Comparison of ENCODE assay signal across 34 cellular contexts in the genomic region with DNA sequence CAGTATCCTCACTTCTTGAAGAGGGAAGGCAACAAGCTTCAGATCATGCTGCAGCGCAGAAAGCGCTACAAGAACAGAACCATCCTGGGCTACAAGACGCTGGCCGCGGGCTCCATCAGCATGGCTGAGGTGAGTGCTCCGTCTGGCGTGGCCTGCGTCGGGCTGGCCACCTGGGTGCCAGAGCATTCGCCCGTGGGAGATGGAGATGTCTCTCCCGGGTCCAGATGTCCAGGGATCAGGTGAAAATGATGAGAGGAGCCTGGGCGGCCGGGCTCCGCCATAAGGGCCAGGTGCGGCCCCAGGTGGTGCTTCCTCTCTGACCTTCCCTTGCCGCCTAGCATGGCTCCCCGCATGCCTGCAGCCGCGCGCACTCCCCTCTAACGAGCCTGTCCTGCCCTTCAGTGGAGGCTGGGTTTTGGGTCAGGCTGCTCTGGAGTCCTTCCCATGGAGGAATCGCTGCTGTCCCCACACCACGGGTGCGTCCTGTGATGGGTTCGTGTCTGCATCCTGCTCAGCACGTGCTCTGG.
"Had no signal": no experiment of that assay in that cellular context is flagged by ENCODE, and none has a peak within 500 bp of the region (broad histone marks: within the 10 kb centered on the region; RNA-seq: fewer than 3 reads in every experiment).

No MANE protein-coding gene starts in this region.

- H3K9me3 Mint-ChIP-seq: activated CD4-positive, alpha-beta memory T cell treated with anti-CD3 and anti-CD28 coated beads for 36 hours; activated CD4-positive, alpha-beta T cell treated with anti-CD3 and anti-CD28 coated beads, Interleukin-2, amount 10 ng/mL, durations not matched to agents 24 days and 14 days; activated naive CD4-positive, alpha-beta T cell treated with anti-CD3 and anti-CD28 coated beads for 36 hours; activated naive CD4-positive, alpha-beta T cell treated with anti-CD3 and anti-CD28 coated beads, Interleukin-2, amount 50 U/mL, for 24 hours; activated naive CD8-positive, alpha-beta T cell treated with anti-CD3 and anti-CD28 coated beads for 36 hours; activated naive CD8-positive, alpha-beta T cell treated with anti-CD3 and anti-CD28 coated beads, Interleukin-2, amount 50 U/mL, for 24 hours; activated T-helper 1 cell treated with anti-CD3 and anti-CD28 coated beads, Interleukin-12 subunit alpha, Interleukin-12 subunit beta, Interleukin-2, Interleukin-4 antibody, amounts not matched to agents 30 ng/mL and 10 ng/mL and 1 ng/mL, durations not matched to agents 14 hours and 24 hours and 36 hours; activated T-helper 2 cell treated with anti-CD3 and anti-CD28 coated beads, Interferon-gamma antibody, Interleukin-2, Interleukin-4, amounts not matched to agents 10 μg/mL and 5 μg/mL and 100 μg/mL, durations not matched to agents 14 hours and 24 hours and 36 hours; T-helper 2 cell treated with Interferon-gamma antibody and Interleukin-4, amounts not matched to agents 5 μg/mL and 100 μg/mL, for 36 hours had no signal

- H3K36me3 ChIP-seq: colonic mucosa had no signal

- ATAC-seq: activated CD4-positive, alpha-beta T cell treated with anti-CD3 and anti-CD28 coated beads for 36 hours; activated CD8-positive, alpha-beta memory T cell treated with anti-CD3 and anti-CD28 coated beads, Interleukin-2, amount 10 ng/mL, durations not matched to agents 7 days and 5 days; activated CD8-positive, alpha-beta T cell treated with anti-CD3 and anti-CD28 coated beads, Interleukin-2, amount 10 ng/mL, durations not matched to agents 7 days and 5 days; activated naive CD8-positive, alpha-beta T cell treated with anti-CD3 and anti-CD28 coated beads, Interleukin-2, amount 50 U/mL, for 24 hours; body of pancreas; gastroesophageal sphincter; heart right ventricle; T-helper 17 cell had no signal

- H3K9me3 ChIP-seq: adrenal gland, body of pancreas, colonic mucosa, esophagus squamous epithelium, gastroesophageal sphincter, heart right ventricle had no signal

- H3K4me1 ChIP-seq: colonic mucosa had no signal

- H3K27ac ChIP-seq: adrenal gland, body of pancreas, colonic mucosa, epithelial cell of prostate, esophagus squamous epithelium, gastroesophageal sphincter, heart right ventricle, WERI-Rb-1 had no signal

- H3K27me3 Mint-ChIP-seq: activated CD4-positive, alpha-beta memory T cell treated with anti-CD3 and anti-CD28 coated beads for 36 hours; activated CD4-positive, alpha-beta T cell treated with anti-CD3 and anti-CD28 coated beads for 36 hours; activated CD4-positive, alpha-beta T cell treated with anti-CD3 and anti-CD28 coated beads, Interleukin-2, amount 10 ng/mL, durations not matched to agents 24 days and 14 days; activated CD8-positive, alpha-beta memory T cell treated with anti-CD3 and anti-CD28 coated beads, Interleukin-2, amount 10 ng/mL, durations not matched to agents 7 days and 5 days; activated naive CD4-positive, alpha-beta T cell treated with anti-CD3 and anti-CD28 coated beads, Interleukin-2, amount 50 U/mL, for 24 hours; activated naive CD8-positive, alpha-beta T cell treated with anti-CD3 and anti-CD28 coated beads for 36 hours; activated naive CD8-positive, alpha-beta T cell treated with anti-CD3 and anti-CD28 coated beads, Interleukin-2, amount 50 U/mL, for 24 hours; T-helper 17 cell had no signal

- H3K27ac Mint-ChIP-seq: activated CD4-positive, alpha-beta memory T cell treated with anti-CD3 and anti-CD28 coated beads for 36 hours; activated CD4-positive, alpha-beta T cell treated with anti-CD3 and anti-CD28 coated beads for 36 hours; activated CD4-positive, alpha-beta T cell treated with anti-CD3 and anti-CD28 coated beads, Interleukin-2, amount 10 ng/mL, durations not matched to agents 24 days and 14 days; activated CD8-positive, alpha-beta memory T cell treated with anti-CD3 and anti-CD28 coated beads, Interleukin-2, amount 10 ng/mL, durations not matched to agents 7 days and 5 days; activated CD8-positive, alpha-beta T cell treated with anti-CD3 and anti-CD28 coated beads, Interleukin-2, amount 10 ng/mL, durations not matched to agents 7 days and 5 days; activated naive CD4-positive, alpha-beta T cell treated with anti-CD3 and anti-CD28 coated beads for 36 hours; activated naive CD4-positive, alpha-beta T cell treated with anti-CD3 and anti-CD28 coated beads, Interleukin-2, amount 50 U/mL, for 24 hours; activated naive CD8-positive, alpha-beta T cell treated with anti-CD3 and anti-CD28 coated beads for 36 hours; activated naive CD8-positive, alpha-beta T cell treated with anti-CD3 and anti-CD28 coated beads, Interleukin-2, amount 50 U/mL, for 24 hours; activated T-helper 1 cell treated with anti-CD3 and anti-CD28 coated beads, Interleukin-12 subunit alpha, Interleukin-12 subunit beta, Interleukin-2, Interleukin-4 antibody, amounts not matched to agents 30 ng/mL and 10 ng/mL and 1 ng/mL, durations not matched to agents 14 hours and 24 hours and 36 hours; activated T-helper 2 cell treated with anti-CD3 and anti-CD28 coated beads, Interferon-gamma antibody, Interleukin-2, Interleukin-4, amounts not matched to agents 10 μg/mL and 5 μg/mL and 100 μg/mL, durations not matched to agents 14 hours and 24 hours and 36 hours; T-helper 17 cell; T-helper 2 cell treated with Interferon-gamma antibody and Interleukin-4, amounts not matched to agents 5 μg/mL and 100 μg/mL, for 36 hours had no signal

- H3K4me1 Mint-ChIP-seq: activated naive CD8-positive, alpha-beta T cell treated with anti-CD3 and anti-CD28 coated beads for 36 hours had no signal

- H3K36me3 Mint-ChIP-seq: activated CD4-positive, alpha-beta memory T cell treated with anti-CD3 and anti-CD28 coated beads for 36 hours; activated CD8-positive, alpha-beta memory T cell treated with anti-CD3 and anti-CD28 coated beads, Interleukin-2, amount 10 ng/mL, durations not matched to agents 7 days and 5 days; activated naive CD4-positive, alpha-beta T cell treated with anti-CD3 and anti-CD28 coated beads, Interleukin-2, amount 50 U/mL, for 24 hours; activated naive CD8-positive, alpha-beta T cell treated with anti-CD3 and anti-CD28 coated beads for 36 hours had no signal

- H3K27me3 ChIP-seq: adrenal gland, body of pancreas, colonic mucosa, esophagus squamous epithelium, gastroesophageal sphincter, heart right ventricle had no signal

- DNase-seq: activated CD4-positive, alpha-beta memory T cell treated with anti-CD3 and anti-CD28 coated beads for 36 hours; activated CD4-positive, alpha-beta T cell treated with anti-CD3 and anti-CD28 coated beads for 36 hours; activated CD4-positive, alpha-beta T cell treated with anti-CD3 and anti-CD28 coated beads, Interleukin-2, amount 10 ng/mL, durations not matched to agents 24 days and 14 days; activated CD4-positive, CD25-positive, alpha-beta regulatory T cell; activated CD4-positive, CD25-positive, alpha-beta regulatory T cell treated with anti-CD3 and anti-CD28 coated beads, Interleukin-2, amount 50 U/mL, for 72 hours; activated CD8-positive, alpha-beta memory T cell treated with anti-CD3 and anti-CD28 coated beads, Interleukin-2, amount 10 ng/mL, durations not matched to agents 7 days and 5 days; activated CD8-positive, alpha-beta memory T cell treated with anti-CD3 and anti-CD28 coated beads, Interleukin-2, amount 50 U/mL, for 4 hours; activated CD8-positive, alpha-beta T cell treated with anti-CD3 and anti-CD28 coated beads, Interleukin-2, amount 10 ng/mL, durations not matched to agents 7 days and 5 days; activated effector memory CD4-positive, alpha-beta T cell treated with anti-CD3 and anti-CD28 coated beads, Interleukin-2, amount 50 U/mL, for 16 hours; activated naive CD4-positive, alpha-beta T cell treated with anti-CD3 and anti-CD28 coated beads for 36 hours; activated naive CD8-positive, alpha-beta T cell treated with anti-CD3 and anti-CD28 coated beads for 36 hours; activated naive CD8-positive, alpha-beta T cell treated with anti-CD3 and anti-CD28 coated beads, Interleukin-2, amount 50 U/mL, for 24 hours; activated T-cell treated with anti-CD3 and anti-CD28 coated beads, Interleukin-2, amount 50 U/mL, for 1 hour; activated T-cell treated with anti-CD3 and anti-CD28 coated beads, Interleukin-2, amount 50 U/mL, for 48 hours; adrenal gland; amygdala; aorta; body of pancreas; caudate nucleus; cerebellar nuclear complex; colonic mucosa; effector CD8-positive, alpha-beta T cell; esophagus squamous epithelium; foreskin melanocyte; heart right ventricle; T-helper 17 cell; T1000; WERI-Rb-1 had no signal

- H3K4me3 ChIP-seq: adrenal gland, body of pancreas, colonic mucosa, esophagus squamous epithelium, gastroesophageal sphincter, heart right ventricle had no signal

- H3K4me3 Mint-ChIP-seq: activated CD4-positive, alpha-beta memory T cell treated with anti-CD3 and anti-CD28 coated beads for 36 hours; activated CD4-positive, alpha-beta T cell treated with anti-CD3 and anti-CD28 coated beads for 36 hours; activated CD4-positive, alpha-beta T cell treated with anti-CD3 and anti-CD28 coated beads, Interleukin-2, amount 10 ng/mL, durations not matched to agents 24 days and 14 days; activated CD8-positive, alpha-beta memory T cell treated with anti-CD3 and anti-CD28 coated beads, Interleukin-2, amount 10 ng/mL, durations not matched to agents 7 days and 5 days; activated CD8-positive, alpha-beta T cell treated with anti-CD3 and anti-CD28 coated beads, Interleukin-2, amount 10 ng/mL, durations not matched to agents 7 days and 5 days; activated naive CD4-positive, alpha-beta T cell treated with anti-CD3 and anti-CD28 coated beads for 36 hours; activated naive CD4-positive, alpha-beta T cell treated with anti-CD3 and anti-CD28 coated beads, Interleukin-2, amount 50 U/mL, for 24 hours; activated naive CD8-positive, alpha-beta T cell treated with anti-CD3 and anti-CD28 coated beads for 36 hours; activated naive CD8-positive, alpha-beta T cell treated with anti-CD3 and anti-CD28 coated beads, Interleukin-2, amount 50 U/mL, for 24 hours; activated T-helper 1 cell treated with anti-CD3 and anti-CD28 coated beads, Interleukin-12 subunit alpha, Interleukin-12 subunit beta, Interleukin-2, Interleukin-4 antibody, amounts not matched to agents 30 ng/mL and 10 ng/mL and 1 ng/mL, durations not matched to agents 14 hours and 24 hours and 36 hours; T-helper 17 cell; T-helper 2 cell treated with Interferon-gamma antibody and Interleukin-4, amounts not matched to agents 5 μg/mL and 100 μg/mL, for 36 hours had no signal
